In the genomic region with DNA sequence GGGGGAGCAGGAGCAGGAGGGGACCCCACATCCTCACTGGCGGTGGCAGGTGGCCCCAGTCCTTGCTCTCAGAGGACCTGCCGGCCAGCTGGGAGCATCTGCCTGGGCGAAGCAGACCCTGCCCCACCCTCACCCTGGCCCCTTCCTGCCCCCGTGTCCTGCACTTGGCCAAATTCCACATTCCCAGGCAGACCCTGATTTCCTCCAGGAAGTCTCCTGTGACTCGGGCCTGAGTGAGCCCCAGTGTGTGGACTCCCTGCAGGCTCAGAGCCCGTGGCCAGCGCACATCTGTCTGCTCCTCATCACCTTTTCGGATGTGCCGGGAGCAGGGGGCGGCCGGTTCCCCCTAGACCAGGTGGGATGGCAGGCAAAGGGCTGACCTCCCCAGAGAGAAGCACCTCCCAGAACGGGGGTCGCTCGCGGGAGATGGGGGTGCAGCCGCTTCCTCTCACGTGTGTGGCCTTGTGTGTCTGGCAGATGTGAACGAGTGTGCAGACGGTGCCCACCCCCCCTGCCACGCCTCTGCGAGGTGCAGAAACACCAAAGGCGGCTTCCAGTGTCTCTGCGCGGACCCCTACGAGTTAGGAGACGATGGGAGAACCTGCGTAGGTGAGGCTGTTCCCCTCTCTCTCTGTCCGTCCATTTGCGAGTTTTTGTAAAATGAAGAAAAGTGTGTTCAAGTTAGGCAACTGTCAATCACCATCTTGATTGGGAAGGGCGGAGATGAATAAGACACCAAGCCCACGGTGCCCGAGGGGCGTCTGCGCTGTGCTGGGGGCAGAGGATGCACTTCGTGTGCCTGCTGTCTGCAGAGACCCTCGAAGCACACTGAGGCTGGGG, we compare ENCODE assay signal across 15 cellular contexts.
DNase-seq lines count a peak whose midpoint lies in the region; ATAC-seq and TF ChIP-seq lines count a peak whose summit lies in the region.
"Had no signal": no experiment of that assay in that cellular context is flagged by ENCODE, and none has a peak within 500 bp of the region (broad histone marks: within the 10 kb centered on the region; RNA-seq: fewer than 3 reads in every experiment).

No MANE protein-coding gene starts in this region.

- no peaks in the 10 kb centered on the region for H4K20me1 ChIP-seq in neural progenitor cell (ENCODE audit: low read depth)

- H3K36me3 ChIP-seq in left ventricle myocardium inferior = no peaks in the 10 kb centered on the region
- H3K36me3 ChIP-seq in right atrium auricular region = no peaks in the 10 kb centered on the region
- H3K36me3 ChIP-seq in neural progenitor cell = no peaks in the 10 kb centered on the region
- H3K36me3 ChIP-seq in upper lobe of right lung = no peaks in the 10 kb centered on the region
- H3K36me3 ChIP-seq: MG63 had no signal

- H3K27ac Mint-ChIP-seq in WTC11 = 0 out of 2 replicates have a peak overlapping the region, but pooled peaks have one; percentile 21
- H3K27ac Mint-ChIP-seq in neural progenitor cell = peak overlapping the region; percentile 74
- H3K27ac Mint-ChIP-seq: CD4-positive, CD25-positive, alpha-beta regulatory T cell; HFFc6 had no signal

- H3K79me2 ChIP-seq in neural progenitor cell (ENCODE audit: low read depth) = no peaks in the 10 kb centered on the region

- H3K9me3 Mint-ChIP-seq in WTC11 (no peaks in the 10 kb centered on the region), neural progenitor cell (no peaks in the 10 kb centered on the region)
- H3K9me3 Mint-ChIP-seq: HFFc6 had no signal

- POLR2A ChIA-PET in WTC11 (lab: Charles Lee) = no interaction called here

- H3K9ac ChIP-seq in neural progenitor cell = no peak overlapping the region

- H3K27me3 Mint-ChIP-seq in WTC11 (ENCODE audit: low read depth) = no peaks in the 10 kb centered on the region
- H3K27me3 Mint-ChIP-seq in neural progenitor cell (ENCODE audit: insufficient read depth, low read depth) = no peaks in the 10 kb centered on the region
- H3K27me3 Mint-ChIP-seq: CD4-positive, CD25-positive, alpha-beta regulatory T cell had no signal

- TF ChIP-seq CTCF in left ventricle myocardium inferior (IDR thresholded peaks at IDR 0.05; ENCODE audit: borderline replicate concordance) = no peak
- TF ChIP-seq CTCF in right atrium auricular region (IDR thresholded peaks at IDR 0.05) = no peak
- no peak for TF ChIP-seq CTCF in WTC11 (IDR thresholded peaks at IDR 0.05)
- no peak for TF ChIP-seq CTCF in neural progenitor cell (IDR thresholded peaks at IDR 0.05)
- TF ChIP-seq CTCF in upper lobe of right lung (IDR thresholded peaks at IDR 0.05) = no peak

- intact Hi-C loops in left ventricle myocardium inferior (cut with micrococcal nuclease) = no loop called here
- intact Hi-C loops in upper lobe of right lung (cut with DNase I) = no loop called here

- H3F3A ChIP-seq in neural progenitor cell (ENCODE audit: low read depth) = no peaks in the 10 kb centered on the region

- H3K27me3 ChIP-seq in left ventricle myocardium inferior (ENCODE audit: low read depth) = peaks cover 31% of the 10 kb centered on the region
- H3K27me3 ChIP-seq in right atrium auricular region = no peaks in the 10 kb centered on the region
- no peaks in the 10 kb centered on the region for H3K27me3 ChIP-seq in neural progenitor cell
- H3K27me3 ChIP-seq in upper lobe of right lung = no peaks in the 10 kb centered on the region
- H3K27me3 ChIP-seq: MG63 had no signal

- H3K4me1 Mint-ChIP-seq in WTC11 (no peaks in the 10 kb centered on the region), neural progenitor cell (no peaks in the 10 kb centered on the region)

- H3K4me3 Mint-ChIP-seq in WTC11 = no peak overlapping the region
- H3K4me3 Mint-ChIP-seq in neural progenitor cell = no peak overlapping the region
- H3K4me3 Mint-ChIP-seq: CD4-positive, CD25-positive, alpha-beta regulatory T cell; HFFc6 had no signal

- H3K4me3 ChIP-seq in left ventricle myocardium inferior (no peak overlapping the region), right atrium auricular region (no peak overlapping the region), neural progenitor cell (no peak overlapping the region), upper lobe of right lung (no peak overlapping the region)
- H3K4me3 ChIP-seq: MG63 had no signal

- DNase-seq in left ventricle myocardium inferior (peak; percentile 13), right atrium auricular region (ENCODE audit: low spot score) (no peak), WTC11 (ENCODE audit: low spot score) (no peak), neural progenitor cell (ENCODE audit: low spot score) (no peak), upper lobe of right lung (peak; percentile 56), NCI-H1048 (lab: John Stamatoyannopoulos, UW) (no peak), NCI-H2227 treated with DMSO at 0.1 percent for 48 hours (lab: John Stamatoyannopoulos, UW) (no peak)
- DNase-seq: CD4-positive, CD25-positive, alpha-beta regulatory T cell; EL; HFFc6; Karpas-422; MG63; NCI-H1092 treated with DMSO at 0.1 percent for 48 hours; NCI-H524 treated with DMSO at 0.1 percent for 48 hours had no signal

- no peak for ATAC-seq in WTC11
- ATAC-seq in upper lobe of right lung = peak; percentile 8
- no peak for ATAC-seq in HG03565 (IDR thresholded peaks at IDR 0.05; ENCODE audit: unreplicated experiment)

- H3K36me3 Mint-ChIP-seq in WTC11 (no peaks in the 10 kb centered on the region), neural progenitor cell (no peaks in the 10 kb centered on the region)
- H3K36me3 Mint-ChIP-seq: CD4-positive, CD25-positive, alpha-beta regulatory T cell had no signal

- H3K9me3 ChIP-seq in left ventricle myocardium inferior (replicated peaks) (no peaks in the 10 kb centered on the region), right atrium auricular region (no peaks in the 10 kb centered on the region), neural progenitor cell (ENCODE audit: low read depth) (no peaks in the 10 kb centered on the region), upper lobe of right lung (no peaks in the 10 kb centered on the region)
- H3K9me3 ChIP-seq: MG63 had no signal

- no peak overlapping the region for H2AFZ ChIP-seq in neural progenitor cell (replicated peaks)

- H3K4me1 ChIP-seq in left ventricle myocardium inferior (peaks cover 11% of the 10 kb centered on the region), right atrium auricular region (no peaks in the 10 kb centered on the region), neural progenitor cell (no peaks in the 10 kb centered on the region), upper lobe of right lung (no peaks in the 10 kb centered on the region)

- H3K4me2 ChIP-seq in neural progenitor cell = no peak overlapping the region

- CTCF ChIA-PET in WTC11 (lab: Charles Lee) = no interaction called here

- peak overlapping the region; percentile 5 for H3K27ac ChIP-seq in left ventricle myocardium inferior (replicated peaks)
- H3K27ac ChIP-seq in right atrium auricular region = no peak overlapping the region
- H3K27ac ChIP-seq in neural progenitor cell = no peak overlapping the region
- no peak overlapping the region for H3K27ac ChIP-seq in upper lobe of right lung

TF ChIP-seq in WTC11, 78 proteins besides CTCF, POLR2A, EP300 and RAD21 (continues in another document):
- TF ChIP-seq GTF2I (CRISPR knock-in tag; conservative IDR thresholded peaks at IDR 0.05) (no peak), NR1H2 (CRISPR knock-in tag; IDR thresholded peaks at IDR 0.05) (no peak), USF1 (CRISPR knock-in tag; IDR thresholded peaks at IDR 0.05) (no peak), RELA (CRISPR knock-in tag; IDR thresholded peaks at IDR 0.05; ENCODE audit: borderline replicate concordance) (no peak), CBFB (CRISPR knock-in tag; IDR thresholded peaks at IDR 0.05; ENCODE audit: low read depth) (no peak), ZNF121 (CRISPR knock-in tag; IDR thresholded peaks at IDR 0.05) (no peak), ZNF396 (CRISPR knock-in tag; IDR thresholded peaks at IDR 0.05; ENCODE audit: borderline replicate concordance) (no peak)
- TF ChIP-seq, protein P1, sequence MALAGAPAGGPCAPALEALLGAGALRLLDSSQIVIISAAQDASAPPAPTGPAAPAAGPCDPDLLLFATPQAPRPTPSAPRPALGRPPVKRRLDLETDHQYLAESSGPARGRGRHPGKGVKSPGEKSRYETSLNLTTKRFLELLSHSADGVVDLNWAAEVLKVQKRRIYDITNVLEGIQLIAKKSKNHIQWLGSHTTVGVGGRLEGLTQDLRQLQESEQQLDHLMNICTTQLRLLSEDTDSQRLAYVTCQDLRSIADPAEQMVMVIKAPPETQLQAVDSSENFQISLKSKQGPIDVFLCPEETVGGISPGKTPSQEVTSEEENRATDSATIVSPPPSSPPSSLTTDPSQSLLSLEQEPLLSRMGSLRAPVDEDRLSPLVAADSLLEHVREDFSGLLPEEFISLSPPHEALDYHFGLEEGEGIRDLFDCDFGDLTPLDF (CRISPR knock-in tag; IDR thresholded peaks at IDR 0.05) = no peak
- TF ChIP-seq, protein P2, sequence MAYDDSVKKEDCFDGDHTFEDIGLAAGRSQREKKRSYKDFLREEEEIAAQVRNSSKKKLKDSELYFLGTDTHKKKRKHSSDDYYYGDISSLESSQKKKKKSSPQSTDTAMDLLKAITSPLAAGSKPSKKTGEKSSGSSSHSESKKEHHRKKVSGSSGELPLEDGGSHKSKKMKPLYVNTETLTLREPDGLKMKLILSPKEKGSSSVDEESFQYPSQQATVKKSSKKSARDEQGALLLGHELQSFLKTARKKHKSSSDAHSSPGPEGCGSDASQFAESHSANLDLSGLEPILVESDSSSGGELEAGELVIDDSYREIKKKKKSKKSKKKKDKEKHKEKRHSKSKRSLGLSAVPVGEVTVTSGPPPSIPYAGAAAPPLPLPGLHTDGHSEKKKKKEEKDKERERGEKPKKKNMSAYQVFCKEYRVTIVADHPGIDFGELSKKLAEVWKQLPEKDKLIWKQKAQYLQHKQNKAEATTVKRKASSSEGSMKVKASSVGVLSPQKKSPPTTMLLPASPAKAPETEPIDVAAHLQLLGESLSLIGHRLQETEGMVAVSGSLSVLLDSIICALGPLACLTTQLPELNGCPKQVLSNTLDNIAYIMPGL (CRISPR knock-in tag; IDR thresholded peaks at IDR 0.05) = no peak

Comparison
In these comparisons a context has a peak if more than half of its experiments do, and no peak if none do; other contexts are left out.
1. DNase-seq: peak in left ventricle myocardium inferior (single experiment) and upper lobe of right lung (single experiment); none in right atrium auricular region (single experiment), WTC11 (single experiment), neural progenitor cell (single experiment), NCI-H1048 (single experiment) and NCI-H2227 treated with DMSO at 0.1 percent for 48 hours (single experiment).